In genomic region chr18:59268722-59269562, GRCh38 we compare ENCODE assay signal across 9 cellular contexts. TPM values are rescaled to one million over a fixed set of nuclear protein-coding genes. Genes with fewer than 3 reads are reported as not detected.
DNase-seq lines count a peak whose midpoint lies in the region; ATAC-seq, FAIRE-seq and TF ChIP-seq lines count a peak whose summit lies in the region.
"Had no signal": no experiment of that assay in that cellular context is flagged by ENCODE, and none has a peak within 500 bp of the region (broad histone marks: within the 10 kb centered on the region; RNA-seq: fewer than 3 reads in every experiment).

No MANE protein-coding gene starts in this region.

- H3K4me1 ChIP-seq in CD8-positive, alpha-beta T cell (ENCODE audit: insufficient read depth, low read length), result peaks cover 11% of the 10 kb centered on the region

- no peak for FAIRE-seq in H54 (lab: Jason Lieb, UNC)

- peaks cover 35% of the 10 kb centered on the region for H3K27me3 ChIP-seq in CD8-positive, alpha-beta T cell (ENCODE audit: insufficient read depth, low read length)

- POLR2A ChIA-PET in CD8-positive, alpha-beta T cell (lab: Charles Lee), result no interaction called here

- no peak for TF ChIP-seq CTCF in CD8-positive, alpha-beta T cell (IDR thresholded peaks at IDR 0.05)

- no peaks in the 10 kb centered on the region for H3K9me3 ChIP-seq in CD8-positive, alpha-beta T cell (ENCODE audit: low read length)

- no peak overlapping the region for H3K27ac Mint-ChIP-seq in CD8-positive, alpha-beta T cell
- H3K27ac Mint-ChIP-seq in naive B cell, result peak overlapping the region in 1 of 6 donors; percentile 71

- DNase-seq in CD8-positive, alpha-beta T cell, result no peak
- DNase-seq in NCI-H748 (lab: John Stamatoyannopoulos, UW; ENCODE audit: unreplicated experiment), result peak; percentile 90
- DNase-seq in cerebellar cortex (ENCODE audit: low spot score), result peak; percentile 7
- no peak for DNase-seq in naive B cell
- no peak for DNase-seq in Ammon's horn (ENCODE audit: low spot score)
- no peak for DNase-seq in H54 (ENCODE audit: insufficient read length, low spot score)

- TF ChIP-seq POLR2A in H54 (IDR thresholded peaks at IDR 0.05; ENCODE audit: low read depth, low read length), result no peak

- H3K27me3 Mint-ChIP-seq in CD8-positive, alpha-beta T cell (ENCODE audit: low read depth), result peaks cover 59% of the 10 kb centered on the region
- peaks cover 48 to 87% (median 78%) of the 10 kb centered on the region in 3 donors for H3K27me3 Mint-ChIP-seq in naive B cell

- peak overlapping the region; percentile 49 for H3K4me3 Mint-ChIP-seq in CD8-positive, alpha-beta T cell
- H3K4me3 Mint-ChIP-seq in naive B cell, result peak overlapping the region; percentile 33 to 79 (median 68)

- no peak overlapping the region for H3K4me3 ChIP-seq in CD8-positive, alpha-beta T cell (ENCODE audit: low read depth, low read length)

- no peaks in the 10 kb centered on the region for H3K9me3 Mint-ChIP-seq in CD8-positive, alpha-beta T cell
- H3K9me3 Mint-ChIP-seq in naive B cell, result peaks cover 0 to 13% (median 3%) of the 10 kb centered on the region in 7 donors

- no peaks in the 10 kb centered on the region for H3K36me3 Mint-ChIP-seq in CD8-positive, alpha-beta T cell
- peaks cover 0 to 9% of the 10 kb centered on the region in 2 donors for H3K36me3 Mint-ChIP-seq in naive B cell

- intact Hi-C loops in CD8-positive, alpha-beta T cell (cut with DNase I, micrococcal nuclease), result no loop called here

- H3K4me1 Mint-ChIP-seq in CD8-positive, alpha-beta T cell (ENCODE audit: low read depth), result peaks cover 35% of the 10 kb centered on the region
- peaks cover 21 to 43% (median 25%) of the 10 kb centered on the region in 3 donors for H3K4me1 Mint-ChIP-seq in naive B cell

- no peaks in the 10 kb centered on the region for H3K36me3 ChIP-seq in CD8-positive, alpha-beta T cell (ENCODE audit: insufficient read depth, low read length)

- H3K27ac ChIP-seq in CD8-positive, alpha-beta T cell (ENCODE audit: low read depth, low read length), result no peak overlapping the region

- CTCF ChIA-PET in CD8-positive, alpha-beta T cell (lab: Charles Lee), result no interaction called here

- ATAC-seq in CD8-positive, alpha-beta T cell, result no peak
- ATAC-seq in GM21515 (IDR thresholded peaks at IDR 0.05; ENCODE audit: unreplicated experiment), result peak; percentile 42
- peak; percentile 53 to 57 for ATAC-seq in naive B cell (ENCODE audit: low read depth in 2 of 2)
- ATAC-seq in HG03095 (IDR thresholded peaks at IDR 0.05; ENCODE audit: unreplicated experiment), result no peak

RNA-seq across cellular contexts. Expression of gene RAX, which starts 4.3 kb away (rescaled TPM):
- not detected for total RNA-seq in CD8-positive, alpha-beta T cell
- not detected for polyA plus RNA-seq in naive B cell (ENCODE audit: low read depth in 6 of 6)
- total RNA-seq: dermis microvascular lymphatic vessel endothelial cell had no signal

RNA-seq across cellular contexts. Expression of gene GRP, which starts 49.0 kb away (rescaled TPM):
- not detected for total RNA-seq in CD8-positive, alpha-beta T cell
- polyA plus RNA-seq in naive B cell (ENCODE audit: low read depth in 6 of 6), result not detected
- total RNA-seq: dermis microvascular lymphatic vessel endothelial cell had no signal

RNA-seq across cellular contexts. Expression of gene CPLX4, which starts 49.5 kb away (rescaled TPM):
- total RNA-seq in CD8-positive, alpha-beta T cell, result not detected
- not detected for polyA plus RNA-seq in naive B cell (ENCODE audit: low read depth in 6 of 6)
- total RNA-seq: dermis microvascular lymphatic vessel endothelial cell had no signal

Comparison
In these comparisons a context has a peak if more than half of its experiments do, and no peak if none do; other contexts are left out.
1. ATAC-seq: peak in GM21515 (single experiment) and naive B cell (2 of 2); none in CD8-positive, alpha-beta T cell (single experiment) and HG03095 (single experiment).
2. DNase-seq: peak in NCI-H748 (single experiment) and cerebellar cortex (single experiment); none in CD8-positive, alpha-beta T cell (0 of 7), naive B cell (single experiment), Ammon's horn (single experiment) and H54 (single experiment).